Comparison of ENCODE assay signal across 11 cellular contexts in the genomic region with DNA sequence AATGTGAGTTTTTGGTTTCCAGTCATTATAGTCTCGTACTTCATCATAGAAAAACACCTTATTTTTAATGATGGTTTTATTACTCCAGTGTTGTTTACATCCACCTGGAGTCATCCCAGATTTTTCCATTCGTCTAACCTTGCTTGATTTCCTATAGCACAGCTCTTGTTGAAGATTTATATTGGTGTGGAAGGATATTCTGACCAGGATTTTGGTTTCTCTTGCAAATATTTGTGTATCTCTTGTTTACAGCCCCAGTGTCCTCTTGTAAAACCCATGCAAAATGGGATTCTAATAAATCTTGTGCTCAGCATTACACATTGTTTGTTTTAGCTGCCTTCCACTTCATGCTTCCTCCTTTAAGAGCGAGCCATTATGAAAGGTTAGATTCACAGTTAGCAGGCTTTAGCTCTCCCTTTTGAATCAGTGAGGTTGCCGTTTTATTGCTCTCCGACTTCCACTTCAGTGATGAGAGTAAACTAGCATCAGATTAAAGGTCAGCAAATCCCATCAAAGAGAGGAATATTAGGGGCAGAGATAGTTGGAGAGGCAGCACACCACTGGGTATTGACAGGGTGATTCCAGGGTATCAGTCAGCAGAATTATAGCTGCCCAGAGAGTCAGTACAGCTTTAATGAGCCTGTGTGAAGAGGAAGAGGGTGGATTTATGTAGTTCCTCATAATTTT.
A peak's percentile ranks its signal among the peaks of the same experiment; 100 is the strongest.
DNase-seq lines count a peak whose midpoint lies in the region; ATAC-seq, FAIRE-seq and TF ChIP-seq lines count a peak whose summit lies in the region.
"Had no signal": no experiment of that assay in that cellular context is flagged by ENCODE, and none has a peak within 500 bp of the region (broad histone marks: within the 10 kb centered on the region; RNA-seq: fewer than 3 reads in every experiment).

No MANE protein-coding gene starts in this region.

- intact Hi-C loops in activated B cell treated with CpG ODN at 0.5 μM for 24 hours (cut with micrococcal nuclease) = no loop called here
- intact Hi-C loops in pancreas (cut with DNase I) = no loop called here

- WGBS in pancreas, 2 donors = 63 to 65% methylated on average over 5 of the region's 5 CpGs

- no peak for TF ChIP-seq POLR2A in GM12892 (IDR thresholded peaks at IDR 0.05; ENCODE audit: low read depth, low read length)
- no peak for TF ChIP-seq POLR2A in Peyer's patch (IDR thresholded peaks at IDR 0.05)

- no peaks in the 10 kb centered on the region for H3K9me3 ChIP-seq in pancreas
- no peaks in the 10 kb centered on the region for H3K9me3 ChIP-seq in WERI-Rb-1 (ENCODE audit: severe bottlenecking)
- H3K9me3 ChIP-seq in Peyer's patch = no peaks in the 10 kb centered on the region

- peak; percentile 57 for FAIRE-seq in GM12892 (lab: Jason Lieb, UNC)
- FAIRE-seq in pancreas (lab: Jason Lieb, UNC) = no peak

- H3K4me3 Mint-ChIP-seq in activated B cell treated with CpG ODN at 0.5 μM for 24 hours = peak overlapping the region; percentile 49
- H3K4me3 Mint-ChIP-seq: activated naive CD4-positive, alpha-beta T cell treated with anti-CD3 and anti-CD28 coated beads, Interleukin-2, amount 10 ng/mL, durations not matched to agents 7 days and 5 days; natural killer cell treated with Interleukin-12 subunit alpha and Interleukin-12 subunit beta and Interleukin-15 and Interleukin-18, amount 100 ng/mL, for 72 hours had no signal

- H3K36me3 ChIP-seq in pancreas = no peaks in the 10 kb centered on the region
- H3K36me3 ChIP-seq in WERI-Rb-1 = no peaks in the 10 kb centered on the region
- no peaks in the 10 kb centered on the region for H3K36me3 ChIP-seq in Peyer's patch

- POLR2A ChIA-PET in activated B cell treated with CpG ODN at 0.5 μM for 24 hours (lab: Charles Lee) = interaction anchor here (0.8 kb wide), 1 partner anchor 158 kb away, joined by 3 read pairs; no protein-coding TSS in a partner anchor

- no peak overlapping the region for H3K4me3 ChIP-seq in pancreas
- H3K4me3 ChIP-seq in WERI-Rb-1 (ENCODE audit: low read depth, low read length) = no peak overlapping the region
- no peak overlapping the region for H3K4me3 ChIP-seq in Peyer's patch

- no peak for DNase-seq in GM12892 (ENCODE audit: insufficient read length)
- DNase-seq in NCI-H2029 (lab: John Stamatoyannopoulos, UW) = peak; percentile 87
- no peak for DNase-seq in activated B cell treated with CpG ODN at 0.5 μM for 24 hours
- DNase-seq in pancreas = no peak
- DNase-seq in WERI-Rb-1 = no peak
- no peak for DNase-seq in KG1 (lab: John Stamatoyannopoulos, UW)
- DNase-seq in Peyer's patch = no peak
- DNase-seq: activated naive CD4-positive, alpha-beta T cell treated with anti-CD3 and anti-CD28 coated beads, Interleukin-2, amount 10 ng/mL, durations not matched to agents 7 days and 5 days; T-helper 2 cell had no signal

- ATAC-seq in activated B cell treated with CpG ODN at 0.5 μM for 24 hours (ENCODE audit: low read depth) = peak; percentile 21
- ATAC-seq in pancreas = peak in 3 of 4 donors; percentile 53 to 77 (median 68)
- ATAC-seq in GM21737 (IDR thresholded peaks at IDR 0.05; ENCODE audit: unreplicated experiment) = no peak
- ATAC-seq: natural killer cell treated with Interleukin-12 subunit alpha and Interleukin-12 subunit beta and Interleukin-15 and Interleukin-18, amount 100 ng/mL, for 72 hours had no signal

- H3K9me3 Mint-ChIP-seq in activated B cell treated with CpG ODN at 0.5 μM for 24 hours = no peaks in the 10 kb centered on the region
- H3K9me3 Mint-ChIP-seq: activated naive CD4-positive, alpha-beta T cell treated with anti-CD3 and anti-CD28 coated beads, Interleukin-2, amount 10 ng/mL, durations not matched to agents 7 days and 5 days; natural killer cell treated with Interleukin-12 subunit alpha and Interleukin-12 subunit beta and Interleukin-15 and Interleukin-18, amount 100 ng/mL, for 72 hours had no signal

- no peaks in the 10 kb centered on the region for H3K36me3 Mint-ChIP-seq in activated B cell treated with CpG ODN at 0.5 μM for 24 hours (ENCODE audit: low read depth)
- H3K36me3 Mint-ChIP-seq: activated naive CD4-positive, alpha-beta T cell treated with anti-CD3 and anti-CD28 coated beads, Interleukin-2, amount 10 ng/mL, durations not matched to agents 7 days and 5 days; natural killer cell treated with Interleukin-12 subunit alpha and Interleukin-12 subunit beta and Interleukin-15 and Interleukin-18, amount 100 ng/mL, for 72 hours had no signal

- H3K27me3 ChIP-seq in pancreas (no peaks in the 10 kb centered on the region), WERI-Rb-1 (ENCODE audit: insufficient read depth, low read depth, severe bottlenecking) (no peaks in the 10 kb centered on the region), Peyer's patch (no peaks in the 10 kb centered on the region)

- CTCF ChIA-PET in activated B cell treated with CpG ODN at 0.5 μM for 24 hours (lab: Charles Lee) = no interaction called here

- H3K27me3 Mint-ChIP-seq in activated B cell treated with CpG ODN at 0.5 μM for 24 hours = no peaks in the 10 kb centered on the region
- H3K27me3 Mint-ChIP-seq: activated naive CD4-positive, alpha-beta T cell treated with anti-CD3 and anti-CD28 coated beads, Interleukin-2, amount 10 ng/mL, durations not matched to agents 7 days and 5 days; natural killer cell treated with Interleukin-12 subunit alpha and Interleukin-12 subunit beta and Interleukin-15 and Interleukin-18, amount 100 ng/mL, for 72 hours had no signal

- peaks cover 0 to 9% (median 2%) of the 10 kb centered on the region in 3 donors for H3K4me1 ChIP-seq in pancreas
- peaks cover 0 to 12% (median 0%) of the 10 kb centered on the region in 4 donors for H3K4me1 ChIP-seq in Peyer's patch

- H3K27ac ChIP-seq in pancreas (peak overlapping the region in 2 of 4 donors; percentile 16 to 24), WERI-Rb-1 (no peak overlapping the region), Peyer's patch (peak overlapping the region in 1 of 4 donors; percentile 16)

- H3K4me1 Mint-ChIP-seq in activated B cell treated with CpG ODN at 0.5 μM for 24 hours = peaks cover 13% of the 10 kb centered on the region
- H3K4me1 Mint-ChIP-seq: activated naive CD4-positive, alpha-beta T cell treated with anti-CD3 and anti-CD28 coated beads, Interleukin-2, amount 10 ng/mL, durations not matched to agents 7 days and 5 days had no signal

- TF ChIP-seq CTCF in activated B cell treated with CpG ODN at 0.5 μM for 24 hours (IDR thresholded peaks at IDR 0.05) (no peak), pancreas (IDR thresholded peaks at IDR 0.05) (no peak), WERI-Rb-1 (IDR thresholded peaks at IDR 0.05; ENCODE audit: low read depth, low read length) (no peak), Peyer's patch (IDR thresholded peaks at IDR 0.05) (no peak)

- peak overlapping the region; percentile 10 for H3K27ac Mint-ChIP-seq in activated B cell treated with CpG ODN at 0.5 μM for 24 hours
- H3K27ac Mint-ChIP-seq: activated naive CD4-positive, alpha-beta T cell treated with anti-CD3 and anti-CD28 coated beads, Interleukin-2, amount 10 ng/mL, durations not matched to agents 7 days and 5 days; natural killer cell treated with Interleukin-12 subunit alpha and Interleukin-12 subunit beta and Interleukin-15 and Interleukin-18, amount 100 ng/mL, for 72 hours had no signal
